ENCODE assay signal across 2 cellular contexts in the genomic region with DNA sequence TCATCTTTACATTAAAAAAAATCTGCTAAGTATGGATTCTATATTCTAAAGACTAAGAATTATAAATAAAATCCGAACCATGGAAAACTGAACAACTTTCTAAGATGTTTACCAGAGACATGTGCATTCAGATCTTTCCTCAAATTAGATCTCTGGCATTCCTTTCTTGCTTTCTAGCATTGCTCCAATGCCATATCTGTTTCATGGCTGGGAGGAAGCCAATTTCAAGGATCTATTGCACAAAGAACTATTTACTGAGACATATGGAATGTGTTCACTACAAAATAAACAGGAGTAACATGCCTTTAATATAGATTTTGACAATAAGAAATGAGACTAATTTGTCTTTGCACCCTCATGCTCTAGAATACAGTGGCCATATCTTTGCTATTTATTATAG.
TF ChIP-seq lines count a peak whose summit lies in the region.

No MANE protein-coding gene starts in this region.

TF ChIP-seq in A549, 52 proteins besides CTCF, POLR2A, EP300 and RAD21 (continued from another document):
- no peak for TF ChIP-seq REST (IDR thresholded peaks at IDR 0.05)

TF ChIP-seq in SK-N-SH, 30 proteins besides CTCF, POLR2A, EP300 and RAD21 (continued from another document):
- TF ChIP-seq USF2 (IDR thresholded peaks at IDR 0.05; ENCODE audit: borderline replicate concordance, low read depth, low read length): no peak
